ENCODE assay signal across 23 cellular contexts in the genomic region with DNA sequence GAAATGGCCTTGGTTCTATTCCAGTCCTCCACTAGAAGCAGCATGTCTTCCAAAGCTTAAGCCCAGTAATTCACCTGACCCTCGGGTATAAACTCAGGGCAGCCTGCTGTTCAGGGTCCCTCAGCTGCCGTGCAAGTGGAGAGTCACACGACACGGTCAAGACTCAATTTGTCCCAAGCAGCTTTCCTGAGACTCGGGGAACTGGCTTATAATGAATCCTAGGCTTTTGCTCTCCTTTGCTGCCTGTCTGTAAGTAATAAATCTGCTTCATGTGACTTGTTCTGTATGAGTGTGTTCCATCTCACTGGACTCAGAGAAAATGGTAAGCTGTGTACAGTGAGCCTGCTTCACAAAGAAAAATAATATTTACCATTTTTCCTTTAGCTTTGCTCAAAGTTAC.
DNase-seq lines count a peak whose midpoint lies in the region; ATAC-seq and TF ChIP-seq lines count a peak whose summit lies in the region.
"Had no signal": no experiment of that assay in that cellular context is flagged by ENCODE, and none has a peak within 500 bp of the region (broad histone marks: within the 10 kb centered on the region; RNA-seq: fewer than 3 reads in every experiment).

No MANE protein-coding gene starts in this region.

- no peak for ATAC-seq in HG03520 (IDR thresholded peaks at IDR 0.05; ENCODE audit: unreplicated experiment)
- ATAC-seq in PC-3 = no peak
- ATAC-seq: A549, GM12878 had no signal

- H3K27ac ChIP-seq in WERI-Rb-1 = no peak overlapping the region
- no peak overlapping the region for H3K27ac ChIP-seq in PC-3 (ENCODE audit: low read length)
- H3K27ac ChIP-seq: A549; BLaER1 treated with 17β-estradiol and CSF1 and Interleukin-3, amounts not matched to agents 10 nM and 100 nM had no signal

- CTCF ChIA-PET in PC-3 (lab: Charles Lee) = no interaction called here

- H3K27ac Mint-ChIP-seq in mesothelial cell of epicardium = peak overlapping the region; percentile 39
- H3K27ac Mint-ChIP-seq: CD14-positive monocyte; CD4-positive, alpha-beta T cell; CD8-positive, alpha-beta memory T cell; HFFc6 had no signal

- no peaks in the 10 kb centered on the region for H3K27me3 Mint-ChIP-seq in mesothelial cell of epicardium (ENCODE audit: low read depth)
- H3K27me3 Mint-ChIP-seq: CD4-positive, alpha-beta T cell; CD8-positive, alpha-beta memory T cell had no signal

- H3F3A ChIP-seq in PC-3 (ENCODE audit: low read length, unreplicated experiment) = no peaks in the 10 kb centered on the region

- H3K9ac ChIP-seq in PC-3 (ENCODE audit: low read length) = no peak overlapping the region
- H3K9ac ChIP-seq: BLaER1 treated with 17β-estradiol and CSF1 and Interleukin-3, amounts not matched to agents 10 nM and 100 nM had no signal

- no peak overlapping the region for H3K4me3 ChIP-seq in WERI-Rb-1 (ENCODE audit: low read depth, low read length)
- H3K4me3 ChIP-seq in retinal pigment epithelial cell (ENCODE audit: low read length) = no peak overlapping the region
- no peak overlapping the region for H3K4me3 ChIP-seq in PC-3 (ENCODE audit: low read length)
- H3K4me3 ChIP-seq: A549; BLaER1 treated with 17β-estradiol and CSF1 and Interleukin-3, amounts not matched to agents 10 nM and 100 nM; GM12878; HAP-1 had no signal

- BruUV-seq in PC-3 (replicated peaks; lab: Mats Ljungman, UMichigan) = no TSS peak

- intact Hi-C loops in PC-3 (cut with micrococcal nuclease) = no loop called here

- no peak overlapping the region for H3K4me3 Mint-ChIP-seq in mesothelial cell of epicardium
- H3K4me3 Mint-ChIP-seq: CD14-positive monocyte; CD4-positive, alpha-beta T cell; CD8-positive, alpha-beta memory T cell; HFFc6 had no signal

- H4K20me1 ChIP-seq in PC-3 (ENCODE audit: low read length) = no peaks in the 10 kb centered on the region
- H4K20me1 ChIP-seq: BLaER1 treated with 17β-estradiol and CSF1 and Interleukin-3, amounts not matched to agents 10 nM and 100 nM had no signal

- H3K27me3 ChIP-seq in WERI-Rb-1 (ENCODE audit: insufficient read depth, low read depth, severe bottlenecking) (no peaks in the 10 kb centered on the region), PC-3 (ENCODE audit: low read length) (no peaks in the 10 kb centered on the region)
- H3K27me3 ChIP-seq: BE2C; BLaER1 treated with 17β-estradiol and CSF1 and Interleukin-3, amounts not matched to agents 10 nM and 100 nM had no signal

- H3K36me3 ChIP-seq in WERI-Rb-1 = no peaks in the 10 kb centered on the region
- no peaks in the 10 kb centered on the region for H3K36me3 ChIP-seq in PC-3 (ENCODE audit: low read depth, low read length)
- H3K36me3 ChIP-seq: BE2C; BLaER1 treated with 17β-estradiol and CSF1 and Interleukin-3, amounts not matched to agents 10 nM and 100 nM; HAP-1 had no signal

- H3K9me2 ChIP-seq in PC-3 (replicated peaks; ENCODE audit: low read length) = no peaks in the 10 kb centered on the region

- no peaks in the 10 kb centered on the region for H3K9me3 Mint-ChIP-seq in mesothelial cell of epicardium
- H3K9me3 Mint-ChIP-seq: CD4-positive, alpha-beta T cell; HFFc6 had no signal

- DNase-seq in WERI-Rb-1 (peak; percentile 25), mesothelial cell of epicardium (ENCODE audit: low spot score in 2 of 2, unreplicated experiment in 2 of 2) (no peak), retinal pigment epithelial cell (ENCODE audit: low read depth) (peak; percentile 70), HuH-7.5 (ENCODE audit: low spot score) (no peak), PC-3 (no peak)
- DNase-seq: 8988T; ACHN; AML-193; BE2C; CD4-positive, alpha-beta T cell; CD8-positive, alpha-beta memory T cell; DMS 273 treated with DMSO at 0.1 percent for 48 hours; DMS79; EL; GDM1; GOT3; HFFc6 had no signal

- peaks cover 30% of the 10 kb centered on the region for H3K4me1 Mint-ChIP-seq in mesothelial cell of epicardium
- H3K4me1 Mint-ChIP-seq: CD8-positive, alpha-beta memory T cell had no signal

- H3K4me2 ChIP-seq in PC-3 (ENCODE audit: low read length) = no peak overlapping the region
- H3K4me2 ChIP-seq: A549; BLaER1 treated with 17β-estradiol and CSF1 and Interleukin-3, amounts not matched to agents 10 nM and 100 nM had no signal

- H3K9me3 ChIP-seq in WERI-Rb-1 (ENCODE audit: severe bottlenecking) (no peaks in the 10 kb centered on the region), PC-3 (ENCODE audit: low read length) (no peaks in the 10 kb centered on the region)
- H3K9me3 ChIP-seq: A549; BE2C; BLaER1 treated with 17β-estradiol and CSF1 and Interleukin-3, amounts not matched to agents 10 nM and 100 nM; HAP-1 had no signal

- H2AFZ ChIP-seq in PC-3 (ENCODE audit: low read length) = no peak overlapping the region

- H3K36me3 Mint-ChIP-seq in mesothelial cell of epicardium = no peaks in the 10 kb centered on the region
- H3K36me3 Mint-ChIP-seq: CD14-positive monocyte; CD8-positive, alpha-beta memory T cell had no signal

- H3K4me1 ChIP-seq in PC-3 (ENCODE audit: insufficient read depth, low read length) = no peaks in the 10 kb centered on the region
- H3K4me1 ChIP-seq: A549; BE2C; BLaER1 treated with 17β-estradiol and CSF1 and Interleukin-3, amounts not matched to agents 10 nM and 100 nM; HAP-1 had no signal

- H3K79me2 ChIP-seq in PC-3 (ENCODE audit: low read length) = no peaks in the 10 kb centered on the region

- POLR2A ChIA-PET in PC-3 (lab: Charles Lee; ENCODE audit: unreplicated experiment) = no interaction called here

- no peak for TF ChIP-seq CTCF in WERI-Rb-1 (IDR thresholded peaks at IDR 0.05; ENCODE audit: low read depth, low read length)
- no peak for TF ChIP-seq CTCF in mesothelial cell of epicardium (IDR thresholded peaks at IDR 0.05; ENCODE audit: unreplicated experiment)
- TF ChIP-seq CTCF in retinal pigment epithelial cell (conservative IDR thresholded peaks at IDR 0.05; ENCODE audit: low read depth, low read length) = no peak
- no peak for TF ChIP-seq CTCF in PC-3 (conservative IDR thresholded peaks at IDR 0.05; ENCODE audit: low read depth, low read length)

Comparison
In these comparisons a context has a peak if more than half of its experiments do, and no peak if none do; other contexts are left out.
1. DNase-seq: peak in WERI-Rb-1 (single experiment) and retinal pigment epithelial cell (single experiment); none in mesothelial cell of epicardium (0 of 2), HuH-7.5 (single experiment) and PC-3 (single experiment).